In the genomic region with DNA sequence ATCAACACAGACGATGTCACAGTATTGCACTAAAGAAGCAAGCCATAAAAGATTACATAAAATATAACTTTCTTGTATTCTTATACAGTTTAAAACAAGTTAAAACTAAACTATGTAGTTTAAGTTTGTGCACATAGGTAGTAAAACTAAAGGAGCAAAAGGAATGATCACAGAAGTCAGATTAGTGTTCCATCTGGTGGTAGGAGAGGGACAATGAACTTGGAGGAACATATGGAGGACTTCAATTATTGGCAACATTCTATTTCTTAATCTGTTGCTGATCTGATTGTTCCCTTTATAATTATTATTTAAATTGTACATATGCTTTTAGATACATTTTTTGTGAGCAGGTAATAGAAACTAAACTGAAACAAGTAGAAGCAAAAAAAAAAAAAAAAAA, we compare ENCODE assay signal across 8 cellular contexts. TPM values are rescaled to one million over a fixed set of nuclear protein-coding genes. Genes with fewer than 3 reads are reported as not detected.
"Had no signal": no experiment of that assay in that cellular context is flagged by ENCODE, and none has a peak within 500 bp of the region (broad histone marks: within the 10 kb centered on the region; RNA-seq: fewer than 3 reads in every experiment).

No MANE protein-coding gene starts in this region.

RNA-seq across cellular contexts. Expression of gene CTAGE15, which starts 5.6 kb away (rescaled TPM):
- total RNA-seq: naive thymus-derived CD8-positive, alpha-beta T cell; neural crest cell; osteocyte; right atrium auricular region; sciatic nerve; thoracic aorta; vagina had no signal
- polyA plus RNA-seq: pancreas had no signal
